26 cellular contexts compared by ENCODE assay signal in the genomic region with DNA sequence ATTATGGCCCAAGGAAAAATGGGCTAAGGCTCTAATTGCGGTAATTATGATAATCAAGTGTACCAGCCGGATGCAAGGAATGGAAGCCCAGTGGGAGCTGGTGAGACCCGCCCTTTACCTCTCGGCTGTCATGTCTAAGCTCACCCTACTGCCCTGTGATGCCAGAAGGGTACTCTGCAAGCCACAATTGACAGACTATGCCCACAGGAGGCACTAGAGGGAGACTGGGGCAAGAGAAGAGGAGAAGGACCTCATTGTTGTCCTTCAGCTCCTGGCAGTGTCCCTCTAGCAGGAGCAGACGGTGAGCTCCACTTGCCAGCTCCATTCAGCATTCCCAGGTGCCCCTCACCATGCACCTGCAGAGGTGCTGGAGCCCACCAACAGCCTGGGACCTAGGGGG.
DNase-seq lines count a peak whose midpoint lies in the region; ATAC-seq and TF ChIP-seq lines count a peak whose summit lies in the region.
"Had no signal": no experiment of that assay in that cellular context is flagged by ENCODE, and none has a peak within 500 bp of the region (broad histone marks: within the 10 kb centered on the region; RNA-seq: fewer than 3 reads in every experiment).

No MANE protein-coding gene starts in this region.

- H3K27me3 Mint-ChIP-seq in GM23338 (ENCODE audit: insufficient read depth, low read depth, poor library complexity): peaks cover 12% of the 10 kb centered on the region
- H3K27me3 Mint-ChIP-seq: CD4-positive, CD25-positive, alpha-beta regulatory T cell had no signal

- H3K9me3 Mint-ChIP-seq in GM23338: peaks cover 14% of the 10 kb centered on the region
- H3K9me3 Mint-ChIP-seq: activated CD4-positive, alpha-beta memory T cell treated with anti-CD3 and anti-CD28 coated beads, Interleukin-2, amount 10 ng/mL, durations not matched to agents 7 days and 5 days had no signal

- H4K20me1 ChIP-seq in GM23338 (replicated peaks; ENCODE audit: insufficient read depth) (no peaks in the 10 kb centered on the region), OCI-LY7 (ENCODE audit: insufficient read depth, low read length) (no peaks in the 10 kb centered on the region)

- no TSS peak for BruUV-seq in OCI-LY7 (replicated peaks; lab: Mats Ljungman, UMichigan)

- POLR2A ChIA-PET in OCI-LY7 (lab: Charles Lee): no interaction called here

- H2AFZ ChIP-seq in GM23338: no peak overlapping the region
- no peak overlapping the region for H2AFZ ChIP-seq in OCI-LY7 (ENCODE audit: low read length)

- intact Hi-C loops in OCI-LY7 (cut with micrococcal nuclease; ENCODE audit: unreplicated experiment): no loop called here

- H3K79me2 ChIP-seq in GM23338 (replicated peaks; ENCODE audit: insufficient read depth) (no peaks in the 10 kb centered on the region), OCI-LY7 (ENCODE audit: insufficient read depth, low read depth, low read length) (no peaks in the 10 kb centered on the region)

- DNase-seq in GM12865 (ENCODE audit: low read depth) (peak; percentile 11), GM23338 (ENCODE audit: low spot score) (no peak), OCI-LY7 (ENCODE audit: low spot score) (no peak), epithelial cell of proximal tubule (ENCODE audit: low read depth) (no peak), NCI-H524 (lab: John Stamatoyannopoulos, UW) (no peak)
- no peak for DNase-seq in activated CD4-positive, alpha-beta T cell treated with anti-CD3 and anti-CD28 coated beads for 48 hours
- no peak for DNase-seq in activated naive CD4-positive, alpha-beta T cell treated with Interleukin-2 at 50 U/mL for 16 hours
- no peak for DNase-seq in stimulated activated CD4-positive, alpha-beta T cell treated with anti-CD3 and anti-CD28 coated beads, Interleukin-1b, Interleukin-23, amount 100 ng/mL, for 48 hours
- DNase-seq: activated CD4-positive, alpha-beta memory T cell treated with anti-CD3 and anti-CD28 coated beads, Interleukin-2, amount 10 ng/mL, durations not matched to agents 7 days and 5 days; activated naive CD8-positive, alpha-beta T cell treated with anti-CD3 and anti-CD28 coated beads, Interleukin-2, amount 10 ng/mL, durations not matched to agents 7 days and 5 days; CD4-positive, CD25-positive, alpha-beta regulatory T cell; central memory CD4-positive, alpha-beta T cell; dermis blood vessel endothelial cell; H7; heart left ventricle; left cardiac atrium; mesenchymal stem cell; NCI-H1694 treated with DMSO at 0.1 percent for 48 hours; NCI-H2171 treated with DMSO at 0.1 percent for 48 hours; NCI-H526 treated with DMSO at 0.1 percent for 48 hours; psoas muscle; stimulated activated CD4-positive, alpha-beta T cell treated with anti-CD3 and anti-CD28 coated beads, Interleukin-2, amount 100 ng/mL, for 24 hours; substantia nigra; T-helper 9 cell; upper lobe of left lung had no signal

- CTCF ChIA-PET in OCI-LY7 (lab: Charles Lee; ENCODE audit: unreplicated experiment): interaction anchor here (0.6 kb wide), 1 partner anchor 31 kb away, joined by 3 read pairs; no protein-coding TSS in a partner anchor

- H3K4me1 ChIP-seq in GM23338 (ENCODE audit: insufficient read depth) (no peaks in the 10 kb centered on the region), OCI-LY7 (ENCODE audit: insufficient read depth, low read length, poor library complexity, severe bottlenecking) (no peaks in the 10 kb centered on the region)
- H3K4me1 ChIP-seq: psoas muscle had no signal

- H3K9me2 ChIP-seq in GM23338 (ENCODE audit: insufficient read depth): peaks cover 9% of the 10 kb centered on the region; the same call in 1 of the 2 replicates
- H3K9me2 ChIP-seq in OCI-LY7 (ENCODE audit: insufficient read depth, low read length): no peaks in the 10 kb centered on the region

- H3K27ac Mint-ChIP-seq in GM23338: no peak overlapping the region
- H3K27ac Mint-ChIP-seq: activated CD4-positive, alpha-beta memory T cell treated with anti-CD3 and anti-CD28 coated beads, Interleukin-2, amount 10 ng/mL, durations not matched to agents 7 days and 5 days; activated naive CD8-positive, alpha-beta T cell treated with anti-CD3 and anti-CD28 coated beads, Interleukin-2, amount 10 ng/mL, durations not matched to agents 7 days and 5 days; CD4-positive, CD25-positive, alpha-beta regulatory T cell had no signal

- no peaks in the 10 kb centered on the region for H3K27me3 ChIP-seq in GM23338 (ENCODE audit: insufficient read depth)
- H3K27me3 ChIP-seq: heart left ventricle, upper lobe of left lung had no signal

- H3K36me3 ChIP-seq in GM23338 (ENCODE audit: insufficient read depth) (no peaks in the 10 kb centered on the region), OCI-LY7 (ENCODE audit: insufficient read depth, low read length) (no peaks in the 10 kb centered on the region)
- H3K36me3 ChIP-seq: heart left ventricle, upper lobe of left lung had no signal

- peaks cover 3% of the 10 kb centered on the region; the same call in 1 of the 2 replicates for H3K9me3 ChIP-seq in OCI-LY7 (ENCODE audit: low read length)
- H3K9me3 ChIP-seq: heart left ventricle, psoas muscle, upper lobe of left lung had no signal

- peaks cover 4% of the 10 kb centered on the region; the same call in 1 of the 3 replicates for H3K4me1 Mint-ChIP-seq in GM23338

- no peak overlapping the region for H3K4me2 ChIP-seq in GM23338
- H3K4me2 ChIP-seq in OCI-LY7 (ENCODE audit: low read length): no peak overlapping the region

- TF ChIP-seq CTCF in GM12865 (IDR thresholded peaks at IDR 0.05; ENCODE audit: insufficient read depth, low read depth, low read length, missing control alignments): no peak
- peak; percentile 35 to 52 for TF ChIP-seq CTCF in GM23338 (conservative IDR thresholded peaks at IDR 0.05; ENCODE audit: low read depth in 2 of 2)
- TF ChIP-seq CTCF in OCI-LY7 (conservative IDR thresholded peaks at IDR 0.05; ENCODE audit: low read length): 0 out of 2 replicates have a peak, but pooled peaks have one; percentile 20
- TF ChIP-seq CTCF in epithelial cell of proximal tubule (conservative IDR thresholded peaks at IDR 0.05; ENCODE audit: low read depth, low read length): peak; percentile 11

- no peaks in the 10 kb centered on the region for H3F3A ChIP-seq in GM23338 (replicated peaks; ENCODE audit: low read depth)

- H3K4me3 ChIP-seq in GM12865 (ENCODE audit: low read depth, low read length) (no peak overlapping the region), GM23338 (no peak overlapping the region), OCI-LY7 (ENCODE audit: low read depth, low read length, poor library complexity, severe bottlenecking) (no peak overlapping the region), epithelial cell of proximal tubule (ENCODE audit: low read depth, low read length) (no peak overlapping the region)
- H3K4me3 ChIP-seq: heart left ventricle, psoas muscle, upper lobe of left lung had no signal

- H3K36me3 Mint-ChIP-seq in GM23338 (ENCODE audit: low read depth): peaks cover 9% of the 10 kb centered on the region; the same call in 2 of the 3 replicates
- H3K36me3 Mint-ChIP-seq: CD4-positive, CD25-positive, alpha-beta regulatory T cell had no signal

- ATAC-seq in GM23338: no peak
- ATAC-seq: activated CD4-positive, CD25-positive, alpha-beta regulatory T cell treated with anti-CD3 and anti-CD28 coated beads, Interleukin-2, amount 50 U/mL, for 24 hours; left cardiac atrium; psoas muscle had no signal

- H3K4me3 Mint-ChIP-seq in GM23338: no peak overlapping the region
- H3K4me3 Mint-ChIP-seq: activated CD4-positive, alpha-beta memory T cell treated with anti-CD3 and anti-CD28 coated beads, Interleukin-2, amount 10 ng/mL, durations not matched to agents 7 days and 5 days; activated naive CD8-positive, alpha-beta T cell treated with anti-CD3 and anti-CD28 coated beads, Interleukin-2, amount 10 ng/mL, durations not matched to agents 7 days and 5 days; CD4-positive, CD25-positive, alpha-beta regulatory T cell had no signal

- no peak overlapping the region for H3K27ac ChIP-seq in GM23338 (ENCODE audit: low read depth)
- H3K27ac ChIP-seq in OCI-LY7 (ENCODE audit: low read depth, low read length, poor library complexity, severe bottlenecking): no peak overlapping the region
- H3K27ac ChIP-seq: heart left ventricle, psoas muscle, upper lobe of left lung had no signal
